ENCODE assay signal across 13 cellular contexts in the genomic region with DNA sequence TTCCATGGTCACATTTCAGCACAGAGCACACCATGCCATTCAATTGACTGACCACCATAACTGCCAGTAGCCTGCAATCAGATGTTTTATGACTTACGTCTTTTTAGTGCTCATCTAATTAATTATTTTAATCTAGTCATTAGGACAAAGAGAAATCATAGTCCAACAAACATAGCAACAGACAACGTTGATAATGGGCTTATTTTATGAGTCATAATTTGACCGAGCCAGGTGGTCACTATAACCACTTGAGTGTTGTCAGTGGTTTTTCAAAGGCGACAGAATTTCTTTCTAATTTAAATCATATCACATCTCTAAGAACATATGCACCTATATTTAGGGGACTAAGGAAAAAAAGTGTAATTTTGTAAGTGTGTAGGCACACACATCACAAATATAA. TPM values are rescaled to one million over a fixed set of nuclear protein-coding genes. Genes with fewer than 3 reads are reported as not detected.
DNase-seq lines count a peak whose midpoint lies in the region; ATAC-seq, FAIRE-seq and TF ChIP-seq lines count a peak whose summit lies in the region.
"Had no signal": no experiment of that assay in that cellular context is flagged by ENCODE, and none has a peak within 500 bp of the region (broad histone marks: within the 10 kb centered on the region; RNA-seq: fewer than 3 reads in every experiment).

No MANE protein-coding gene starts in this region.

- H3K27ac ChIP-seq in CD4-positive, CD25-positive, alpha-beta regulatory T cell (ENCODE audit: insufficient read depth, low read length, poor library complexity, severe bottlenecking): no peak overlapping the region
- H3K27ac ChIP-seq in HUES48 (ENCODE audit: low read depth, low read length): no peak overlapping the region
- peak overlapping the region; percentile 22 for H3K27ac ChIP-seq in GM12878 (ENCODE audit: control insufficient read depth, insufficient read depth)

- H3K27ac Mint-ChIP-seq in CD4-positive, CD25-positive, alpha-beta regulatory T cell: no peak overlapping the region

- intact Hi-C loops in GM12878 (cut with micrococcal nuclease; ENCODE audit: unreplicated experiment): no loop called here

- TF ChIP-seq CTCF in GM12878 (IDR thresholded peaks at IDR 0.05 in 2 of 3, conservative IDR thresholded peaks at IDR 0.05 in 1 of 3; ENCODE audit: control insufficient read depth in 2 of 3, extremely low read depth in 1 of 3, insufficient read depth in 1 of 3, low read depth in 3 of 3, low read length in 3 of 3): no peak

- peaks cover 47% of the 10 kb centered on the region for H3K79me2 ChIP-seq in GM12878 (ENCODE audit: control insufficient read depth, insufficient read depth, low read length)

- peak; percentile 54 to 60; a peak in 2 of 4 replicates for TF ChIP-seq EP300 in GM12878 (IDR thresholded peaks at IDR 0.05; ENCODE audit: borderline replicate concordance in 1 of 2, control insufficient read depth in 1 of 2, low read depth in 2 of 2, low read length in 2 of 2)

- ATAC-seq in CD4-positive, CD25-positive, alpha-beta regulatory T cell (ENCODE audit: low read depth in 2 of 2): no peak
- ATAC-seq in GM12878 (peak; percentile 41), HG02938 (IDR thresholded peaks at IDR 0.05; ENCODE audit: unreplicated experiment) (no peak), HG03039 (IDR thresholded peaks at IDR 0.05; ENCODE audit: unreplicated experiment) (no peak), HG03097 (IDR thresholded peaks at IDR 0.05; ENCODE audit: low FRiP score, unreplicated experiment) (no peak)

- H3K27me3 Mint-ChIP-seq in CD4-positive, CD25-positive, alpha-beta regulatory T cell: no peaks in the 10 kb centered on the region
- H3K27me3 Mint-ChIP-seq: naive B cell had no signal

- in situ Hi-C loops in GM12878 (cut with MboI): no loop called here

- peak overlapping the region; percentile 82 for H3K4me2 ChIP-seq in GM12878 (ENCODE audit: control insufficient read depth, insufficient read depth)

- H3K9ac ChIP-seq in HUES48 (ENCODE audit: low read depth, low read length) (no peak overlapping the region; the same call in 1 of the 2 replicates), GM12878 (ENCODE audit: control insufficient read depth, insufficient read depth, low read length) (peak overlapping the region; percentile 24; the same call in 1 of the 2 replicates)

- no peak for TF ChIP-seq RAD21 in GM12878 (IDR thresholded peaks at IDR 0.05; ENCODE audit: insufficient read depth, low read depth, low read length)

- CTCF ChIA-PET in GM12878 (lab: Yijun Ruan, JAX): interaction anchor here (1.2 to 1.4 kb wide), 2 partner anchors 8 to 31 kb away, joined by 4 to 5 read pairs; no protein-coding TSS in a partner anchor

- H4K20me1 ChIP-seq in GM12878 (ENCODE audit: control insufficient read depth, insufficient read depth): no peaks in the 10 kb centered on the region; the same call in 1 of the 2 replicates

- 9% methylated on average over 4 of the region's 4 CpGs for WGBS in GM12878 (ENCODE audit: insufficient coverage, insufficient replicate concordance, low lambda C conversion rate, missing lambda C conversion rate)

- H3K4me1 ChIP-seq in CD4-positive, CD25-positive, alpha-beta regulatory T cell (ENCODE audit: control insufficient read depth, insufficient read depth, low read length, poor library complexity, severe bottlenecking): peaks cover 19% of the 10 kb centered on the region
- peaks cover 21% of the 10 kb centered on the region for H3K4me1 ChIP-seq in HUES48 (ENCODE audit: control insufficient read depth, insufficient read depth, low read length)
- H3K4me1 ChIP-seq in GM12878 (ENCODE audit: control insufficient read depth, insufficient read depth, low read length): peaks cover 8% of the 10 kb centered on the region

- no peak overlapping the region for H2AFZ ChIP-seq in GM12878 (ENCODE audit: control insufficient read depth, low read depth, low read length)

- peak overlapping the region; percentile 32 to 90 (median 57) for H3K4me3 Mint-ChIP-seq in CD4-positive, CD25-positive, alpha-beta regulatory T cell

- FAIRE-seq in GM12878 (lab: Jason Lieb, UNC): no peak
- FAIRE-seq: G401.6 had no signal

- SMC1A ChIA-PET in GM12878 (lab: Charles Lee; ENCODE audit: uncharacterized antibody, unreplicated experiment): interaction anchor here (0.9 to 4.7 kb wide), 2 partner anchors 17 to 30 kb away, joined by 3 to 19 read pairs; no protein-coding TSS in a partner anchor

- H3K27me3 ChIP-seq in CD4-positive, CD25-positive, alpha-beta regulatory T cell (ENCODE audit: control insufficient read depth, insufficient read depth, low read length): no peaks in the 10 kb centered on the region
- H3K27me3 ChIP-seq in HUES48 (ENCODE audit: control insufficient read depth, insufficient read depth, low read length) (no peaks in the 10 kb centered on the region), GM12878 (replicated peaks in 1 of 2; ENCODE audit: control insufficient read depth in 2 of 2, insufficient read depth in 2 of 2, low read length in 1 of 2) (no peaks in the 10 kb centered on the region)

- peaks cover 16% of the 10 kb centered on the region for H3K36me3 Mint-ChIP-seq in CD4-positive, CD25-positive, alpha-beta regulatory T cell

- POLR2A ChIA-PET in GM12878 (lab: Charles Lee): interaction anchor here (1.0 to 2.4 kb wide), 3 partner anchors 8 to 12 kb away, joined by 3 to 9 read pairs (median 4); no protein-coding TSS in a partner anchor

- RAD21 ChIA-PET in GM12878 (lab: Charles Lee; ENCODE audit: unreplicated experiment): interaction anchor here (1.0 to 2.0 kb wide), 2 partner anchors 8 to 149 kb away, joined by 3 to 6 read pairs; partner anchors contain the start of gene METTL14

- TF ChIP-seq POLR2A in GM12878 (IDR thresholded peaks at IDR 0.05; ENCODE audit: low read depth, low read length): no peak

- no peak for DNase-seq in CD4-positive, CD25-positive, alpha-beta regulatory T cell
- DNase-seq in GM12878 (ENCODE audit: low read depth, low spot score): no peak
- DNase-seq in myocyte (ENCODE audit: low read depth): peak; percentile 46
- no peak for DNase-seq in NOMO-1 treated with dmso at 0.1 percent for 144 hours (lab: John Stamatoyannopoulos, UW; ENCODE audit: unreplicated experiment)
- DNase-seq: cortex of kidney; naive B cell; NCI-H1694 treated with DMSO at 0.1 percent for 48 hours; stimulated activated naive CD4-positive, alpha-beta T cell treated with Interleukin-2 at 50 U/mL for 16 hours had no signal

- H3K9me3 Mint-ChIP-seq in CD4-positive, CD25-positive, alpha-beta regulatory T cell: no peaks in the 10 kb centered on the region
- H3K9me3 Mint-ChIP-seq: naive B cell had no signal

- peaks cover 19% of the 10 kb centered on the region for H3K36me3 ChIP-seq in CD4-positive, CD25-positive, alpha-beta regulatory T cell (ENCODE audit: control insufficient read depth, insufficient read depth, low read length)
- peaks cover 44% of the 10 kb centered on the region for H3K36me3 ChIP-seq in HUES48 (ENCODE audit: control insufficient read depth, insufficient read depth, low read length)
- peaks cover 2 to 5% of the 10 kb centered on the region in 2 experiments; a peak in 3 of 4 replicates for H3K36me3 ChIP-seq in GM12878 (ENCODE audit: control insufficient read depth in 2 of 2, insufficient read depth in 2 of 2, low read length in 1 of 2)

- peak overlapping the region; percentile 95 for H3K4me3 ChIP-seq in CD4-positive, CD25-positive, alpha-beta regulatory T cell (ENCODE audit: low read depth, low read length)
- H3K4me3 ChIP-seq in HUES48 (ENCODE audit: low read depth, low read length): peak overlapping the region; percentile 94; the same call in 1 of the 2 replicates
- H3K4me3 ChIP-seq in GM12878: peak overlapping the region; percentile 77; the same call in 1 of the 2 replicates

- peaks cover 10 to 58% (median 34%) of the 10 kb centered on the region in 4 donors for H3K4me1 Mint-ChIP-seq in CD4-positive, CD25-positive, alpha-beta regulatory T cell

- H3K9me3 ChIP-seq in CD4-positive, CD25-positive, alpha-beta regulatory T cell (ENCODE audit: control insufficient read depth in 2 of 2, low read length in 2 of 2): no peaks in the 10 kb centered on the region
- no peaks in the 10 kb centered on the region for H3K9me3 ChIP-seq in HUES48 (ENCODE audit: control insufficient read depth, insufficient read depth, low read length)
- no peaks in the 10 kb centered on the region for H3K9me3 ChIP-seq in GM12878 (replicated peaks; ENCODE audit: control insufficient read depth, insufficient read depth, low read length)

- BruUV-seq in GM12878 (replicated peaks; lab: Mats Ljungman, UMichigan): no TSS peak

RNA-seq across cellular contexts. Expression of gene SEC24D, which starts 1.9 kb away (rescaled TPM):
- 38.3 TPM for total RNA-seq in CD4-positive, CD25-positive, alpha-beta regulatory T cell
- polyA plus RNA-seq in CD4-positive, CD25-positive, alpha-beta regulatory T cell: 10 to 100 TPM; 15.9 to 20.8 (median 16.1) TPM
- 89.5 and 93.5 TPM in 2 replicates for total RNA-seq in GM12878 (2013; cell fraction: nucleolus; rRNA removed)
- total RNA-seq in GM12878 (2014; rRNA removed): 23.2 and 26.9 TPM in 2 replicates
- total RNA-seq in GM12878 (2014; rRNA removed; fragmentation: Illumina TruSeq; extraction: Trizol): 28.0 and 30.7 TPM in 2 replicates
- 45.9 and 46.0 TPM in 2 replicates for total RNA-seq in GM12878 (2021)
- polyA plus RNA-seq in GM12878 (2011; ENCODE audit: low read depth): 39.7 TPM
- 20.7 and 21.9 TPM in 2 replicates for polyA plus RNA-seq in GM12878 (2011; rRNA removed)
- 17.5 and 27.2 TPM in 2 replicates for polyA plus RNA-seq in GM12878 (2011; cell fraction: cytosol; rRNA removed)
- polyA plus RNA-seq in GM12878 (2011; cell fraction: nucleus; rRNA removed): 38.1 and 38.2 TPM in 2 replicates
- polyA plus RNA-seq in GM12878 (2012): 37.7 and 48.3 TPM in 2 replicates
- polyA plus RNA-seq in GM12878 (2014; fragmentation: Illumina TruSeq; extraction: Trizol): 39.0 and 46.8 TPM in 2 replicates
- polyA plus RNA-seq in GM12878 (2014; fragmentation: Nextera tagmentation; extraction: Ambion mirVana): 10 to 100 TPM; 12.8 to 16.0 TPM
- 20.1 and 21.2 TPM in 2 replicates for polyA plus RNA-seq in GM12878 (2014; rRNA removed)
- polyA plus RNA-seq in GM12878 (2016; fragmentation: Nextera tagmentation; extraction: Ambion mirVana): 10 to 100 TPM; 54.5 to 61.9 TPM
- 33.4 and 38.3 TPM in 2 replicates for polyA minus RNA-seq in GM12878 (2011; rRNA and poly(A)+ RNA removed)
- polyA minus RNA-seq in GM12878 (2011; cell fraction: cytosol; rRNA and poly(A)+ RNA removed): 12.6 and 14.7 TPM in 2 replicates
- polyA minus RNA-seq in GM12878 (2011; cell fraction: nucleus; rRNA and poly(A)+ RNA removed): 41.8 and 60.0 TPM in 2 replicates
- total RNA-seq in myocyte: 61.6 and 91.0 TPM in 2 replicates
- 97.2 TPM for polyA plus RNA-seq in myocyte (2012)

RNA-seq across cellular contexts. Expression of gene SYNPO2, which starts 54.6 kb away (rescaled TPM):
- 0.35 TPM for total RNA-seq in CD4-positive, CD25-positive, alpha-beta regulatory T cell
- polyA plus RNA-seq in CD4-positive, CD25-positive, alpha-beta regulatory T cell: under 1 TPM; 0.13 to 0.28 (median 0.25) TPM
- total RNA-seq in GM12878 (2013; cell fraction: nucleolus; rRNA removed): 0.32 and 0.52 TPM in 2 replicates
- total RNA-seq in GM12878 (2014; rRNA removed) (0.34 and 0.60 TPM in 2 replicates), GM12878 (2014; rRNA removed; fragmentation: Illumina TruSeq; extraction: Trizol) (0.27 and 0.37 TPM in 2 replicates), GM12878 (2021) (0.31 and 0.40 TPM in 2 replicates), myocyte (567 and 588 TPM in 2 replicates)
- polyA plus RNA-seq in GM12878 (2011; ENCODE audit: low read depth): not detected
- polyA plus RNA-seq in GM12878 (2011; rRNA removed) (0.14 and 0.30 TPM in 2 replicates), GM12878 (2014; fragmentation: Illumina TruSeq; extraction: Trizol) (0.34 and 0.38 TPM in 2 replicates), GM12878 (2014; fragmentation: Nextera tagmentation; extraction: Ambion mirVana) (under 1 TPM; 0.04 to 0.11 TPM), GM12878 (2014; rRNA removed) (0.29 and 0.41 TPM in 2 replicates), GM12878 (2016; fragmentation: Nextera tagmentation; extraction: Ambion mirVana) (under 1 TPM; 0.11 to 0.32 TPM)
- 0.06 and 0.07 TPM in 2 replicates for polyA plus RNA-seq in GM12878 (2011; cell fraction: cytosol; rRNA removed)
- polyA plus RNA-seq in GM12878 (2011; cell fraction: nucleus; rRNA removed): 0.07 and 0.10 TPM in 2 replicates
- polyA plus RNA-seq in GM12878 (2012): 0.10 and 0.11 TPM in 2 replicates
- polyA minus RNA-seq in GM12878 (2011; rRNA and poly(A)+ RNA removed): 0.15 and 0.22 TPM in 2 replicates
- not detected in 2 replicates for polyA minus RNA-seq in GM12878 (2011; cell fraction: cytosol; rRNA and poly(A)+ RNA removed)
- 0.12 and 0.29 TPM in 2 replicates for polyA minus RNA-seq in GM12878 (2011; cell fraction: nucleus; rRNA and poly(A)+ RNA removed)
- 128 TPM for polyA plus RNA-seq in myocyte (2012)

Comparison
In these comparisons a context has a peak if more than half of its experiments do, and no peak if none do; other contexts are left out.
1. RNA of gene SYNPO2, which starts 54.6 kb away (total RNA-seq): 567 to 588 TPM in myocyte; 0.35 TPM in CD4-positive, CD25-positive, alpha-beta regulatory T cell (single experiment) and 0.27 to 0.60 TPM in GM12878; every median in the first group is over 100 times any median in the second.
2. Peak in every context shown above with its lines, with median percentiles within 50 percentile points of each other: H3K4me3 ChIP-seq.